In genomic region chr16:67392301-67393059, GRCh38 we compare ENCODE assay signal across 12 cellular contexts. TPM values are rescaled to one million over a fixed set of nuclear protein-coding genes. Genes with fewer than 3 reads are reported as not detected.
DNase-seq lines count a peak whose midpoint lies in the region; ATAC-seq and TF ChIP-seq lines count a peak whose summit lies in the region.
"Had no signal": no experiment of that assay in that cellular context is flagged by ENCODE, and none has a peak within 500 bp of the region (broad histone marks: within the 10 kb centered on the region; RNA-seq: fewer than 3 reads in every experiment).

No MANE protein-coding gene starts in this region.

- ATAC-seq in thoracic aorta (ENCODE audit: insufficient number of reproducible peaks, low FRiP score, low read depth) (no peak), HG03469 (IDR thresholded peaks at IDR 0.05; ENCODE audit: unreplicated experiment) (no peak)

- H3K27ac ChIP-seq in dorsolateral prefrontal cortex (peak overlapping the region; percentile 47 to 99 (median 96)), muscle layer of colon (ENCODE audit: low read depth, low read length) (peak overlapping the region; percentile 49), thoracic aorta (no peak overlapping the region)

- H3K4me1 Mint-ChIP-seq in activated T-cell treated with anti-CD3 and anti-CD28 coated beads, Interleukin-2, amount 50 U/mL, for 24 hours (ENCODE audit: low read depth): peaks cover 9% of the 10 kb centered on the region

- no peaks in the 10 kb centered on the region for H3K36me3 Mint-ChIP-seq in activated T-cell treated with anti-CD3 and anti-CD28 coated beads, Interleukin-2, amount 50 U/mL, for 24 hours (ENCODE audit: low read depth)
- H3K36me3 Mint-ChIP-seq: immature natural killer cell had no signal

- peak; percentile 23 for DNase-seq in activated T-cell treated with anti-CD3 and anti-CD28 coated beads, Interleukin-2, amount 50 U/mL, for 24 hours
- DNase-seq in activated T-cell treated with anti-CD3 and anti-CD28 coated beads, Interleukin-2, amount 50 U/mL, for 1 hour: no peak
- DNase-seq in dorsolateral prefrontal cortex (peak in 1 of 10 donors; percentile 45), thoracic aorta (ENCODE audit: low spot score) (no peak), DMS53 treated with DMSO at 0.1 percent for 48 hours (lab: John Stamatoyannopoulos, UW; ENCODE audit: unreplicated experiment) (no peak), NCI-H1436 treated with DMSO at 0.1 percent for 48 hours (lab: John Stamatoyannopoulos, UW) (no peak)
- DNase-seq: activated T-cell treated with anti-CD3 and anti-CD28 coated beads, Interleukin-2, amount 50 U/mL, for 4 hours; Kasumi-1 had no signal

- H3K27ac Mint-ChIP-seq in activated T-cell treated with anti-CD3 and anti-CD28 coated beads, Interleukin-2, amount 50 U/mL, for 24 hours: no peak overlapping the region

- TF ChIP-seq CTCF in dorsolateral prefrontal cortex (IDR thresholded peaks at IDR 0.05 in 54 of 56, conservative IDR thresholded peaks at IDR 0.05 in 2 of 56; ENCODE audit: low read depth in 1 of 56, partially characterized antibody in 56 of 56) (no peak), thoracic aorta (IDR thresholded peaks at IDR 0.05) (no peak)

- H3K9ac ChIP-seq in muscle layer of colon (ENCODE audit: low read length): peak overlapping the region; percentile 42

- H3K27me3 ChIP-seq in dorsolateral prefrontal cortex: peaks cover 0 to 7% (median 0%) of the 10 kb centered on the region in 45 donors
- peaks cover 0 to 11% of the 10 kb centered on the region in 2 donors for H3K27me3 ChIP-seq in muscle layer of colon (ENCODE audit: control insufficient read depth in 1 of 2, insufficient read depth in 2 of 2, low read length in 2 of 2)
- peaks cover 3% of the 10 kb centered on the region for H3K27me3 ChIP-seq in thoracic aorta (replicated peaks; ENCODE audit: insufficient read depth)
- H3K27me3 ChIP-seq: thyroid gland had no signal

- H3K9me3 ChIP-seq in muscle layer of colon (ENCODE audit: low read length): no peaks in the 10 kb centered on the region
- no peaks in the 10 kb centered on the region for H3K9me3 ChIP-seq in thoracic aorta
- H3K9me3 ChIP-seq: thyroid gland had no signal

- H3K36me3 ChIP-seq in muscle layer of colon (ENCODE audit: insufficient read depth, low read length) (no peaks in the 10 kb centered on the region), thoracic aorta (no peaks in the 10 kb centered on the region)
- H3K36me3 ChIP-seq: thyroid gland had no signal

- intact Hi-C loops in dorsolateral prefrontal cortex (cut with DNase I): no loop called here

- H3K9me3 Mint-ChIP-seq in activated T-cell treated with anti-CD3 and anti-CD28 coated beads, Interleukin-2, amount 50 U/mL, for 24 hours: no peaks in the 10 kb centered on the region
- H3K9me3 Mint-ChIP-seq: activated T-cell treated with anti-CD3 and anti-CD28 coated beads, Interleukin-2, amount 50 U/mL, for 4 hours; immature natural killer cell had no signal

- peaks cover 41% of the 10 kb centered on the region for H3K27me3 Mint-ChIP-seq in activated T-cell treated with anti-CD3 and anti-CD28 coated beads, Interleukin-2, amount 50 U/mL, for 24 hours

- peak overlapping the region; percentile 30 to 79 (median 61) for H3K4me3 ChIP-seq in dorsolateral prefrontal cortex
- peak overlapping the region; percentile 25 to 81 for H3K4me3 ChIP-seq in muscle layer of colon (ENCODE audit: low read depth in 1 of 2, low read length in 2 of 2)
- peak overlapping the region; percentile 74 for H3K4me3 ChIP-seq in thoracic aorta

- H3K4me3 Mint-ChIP-seq in activated T-cell treated with anti-CD3 and anti-CD28 coated beads, Interleukin-2, amount 50 U/mL, for 24 hours: no peak overlapping the region
- H3K4me3 Mint-ChIP-seq: activated T-cell treated with anti-CD3 and anti-CD28 coated beads, Interleukin-2, amount 50 U/mL, for 4 hours had no signal

- H3K4me1 ChIP-seq in muscle layer of colon (ENCODE audit: insufficient read depth, low read length) (peaks cover 58% of the 10 kb centered on the region), thoracic aorta (ENCODE audit: control insufficient read depth in 1 of 2, low read depth in 2 of 2) (peaks cover 6 to 28% of the 10 kb centered on the region in 2 donors)

RNA-seq across cellular contexts. Expression of gene TPPP3, which starts 0.8 kb away (rescaled TPM):
- total RNA-seq in dorsolateral prefrontal cortex (100 to 1,000 TPM in 32 of 120 experiments, 10 to 100 TPM in 88; 25.3 to 256 (median 73.1) TPM), thoracic aorta (10 to 100 TPM; 12.6 to 34.9 TPM)

RNA-seq across cellular contexts. Expression of gene ZDHHC1, which starts 23.8 kb away (rescaled TPM):
- total RNA-seq in dorsolateral prefrontal cortex: 10 to 100 TPM in 81 of 120 experiments, 1 to 10 TPM in 39; 5.3 to 22.6 (median 11.7) TPM
- total RNA-seq in thoracic aorta: 10 to 100 TPM; 15.0 to 28.7 TPM

RNA-seq across cellular contexts. Expression of gene HSD11B2, which starts 38.4 kb away (rescaled TPM):
- total RNA-seq in dorsolateral prefrontal cortex: 10 to 100 TPM in 24 of 120 experiments, 1 to 10 TPM in 89, under 1 TPM in 7; 0.58 to 24.5 (median 6.2) TPM
- not detected for total RNA-seq in thoracic aorta

Comparison
In these comparisons a context has a peak if more than half of its experiments do, and no peak if none do; other contexts are left out.
1. H3K27ac ChIP-seq: peak in dorsolateral prefrontal cortex (59 of 59) and muscle layer of colon (single experiment); none in thoracic aorta (0 of 2).
2. Peak in every context shown above with its lines, with median percentiles within 50 percentile points of each other: H3K4me3 ChIP-seq.